Comparison of ENCODE assay signal across 8 cellular contexts in genomic region chr1:10399487-10399917, GRCh38. TPM values are rescaled to one million over a fixed set of nuclear protein-coding genes. Genes with fewer than 3 reads are reported as not detected.
A peak's percentile ranks its signal among the peaks of the same experiment; 100 is the strongest.
DNase-seq lines count a peak whose midpoint lies in the region; ATAC-seq, FAIRE-seq and TF ChIP-seq lines count a peak whose summit lies in the region.

No MANE protein-coding gene starts in this region.

- H2AFZ ChIP-seq in MM.1S (ENCODE audit: low read length) (peak overlapping the region; percentile 53; the same call in 1 of the 2 replicates), keratinocyte (ENCODE audit: control insufficient read depth, low read length) (peak overlapping the region; percentile 74), smooth muscle cell (ENCODE audit: low read depth) (peak overlapping the region; percentile 34)

- H3K4me3 Mint-ChIP-seq in brain = peak overlapping the region; percentile 95 to 99 (median 99)

- FAIRE-seq in keratinocyte (lab: Jason Lieb, UNC) = no peak

- H3K27me3 Mint-ChIP-seq in brain = peaks cover 8% of the 10 kb centered on the region

- H3K4me1 ChIP-seq in MM.1S (ENCODE audit: low read length) (peaks cover 8% of the 10 kb centered on the region), keratinocyte (ENCODE audit: control insufficient read depth, extremely low read depth, insufficient read depth, low read length) (peaks cover 7% of the 10 kb centered on the region), smooth muscle cell (ENCODE audit: low read depth) (peaks cover 9% of the 10 kb centered on the region)

- H3K4me3 ChIP-seq in MM.1S (ENCODE audit: low read length) = peak overlapping the region; percentile 97
- peak overlapping the region; percentile 77 to 92 (median 89) for H3K4me3 ChIP-seq in keratinocyte (ENCODE audit: control insufficient read depth in 2 of 3, extremely low read depth in 1 of 3, insufficient read depth in 2 of 3, low read depth in 1 of 3, low read length in 3 of 3)
- peak overlapping the region; percentile 92 for H3K4me3 ChIP-seq in smooth muscle cell

- peaks cover 33% of the 10 kb centered on the region for H3K4me1 Mint-ChIP-seq in brain

- WGBS in smooth muscle cell (ENCODE audit: low lambda C conversion rate) = 1% methylated on average over 34 of the region's 34 CpGs

- H3F3A ChIP-seq in MM.1S (ENCODE audit: insufficient read depth, low read length) (peaks cover 9% of the 10 kb centered on the region; the same call in 1 of the 2 replicates), smooth muscle cell (ENCODE audit: low read depth) (no peaks in the 10 kb centered on the region)

- H3K9me3 ChIP-seq in MM.1S (replicated peaks; ENCODE audit: insufficient read depth, low read length) (no peaks in the 10 kb centered on the region), keratinocyte (ENCODE audit: control insufficient read depth, low read depth, low read length) (no peaks in the 10 kb centered on the region), smooth muscle cell (replicated peaks; ENCODE audit: low read depth) (no peaks in the 10 kb centered on the region)

- H3K27me3 ChIP-seq in MM.1S (replicated peaks; ENCODE audit: insufficient read depth, low read length) = no peaks in the 10 kb centered on the region
- no peaks in the 10 kb centered on the region for H3K27me3 ChIP-seq in keratinocyte (ENCODE audit: control insufficient read depth, extremely low read depth, insufficient read depth, low read length)
- H3K27me3 ChIP-seq in smooth muscle cell (ENCODE audit: low read depth) = no peaks in the 10 kb centered on the region

- dilution Hi-C loops in keratinocyte (cut with MboI; ENCODE audit: extremely low pct_ligation_motif_present, low sequenced_read_pairs) = no loop called here

- no peaks in the 10 kb centered on the region for H3K9me2 ChIP-seq in MM.1S (replicated peaks; ENCODE audit: insufficient read depth, low read length)

- H3K27ac ChIP-seq in MM.1S (ENCODE audit: low read length) (no peak overlapping the region; the same call in 1 of the 2 replicates), keratinocyte (ENCODE audit: control insufficient read depth, insufficient read depth, low read length) (peak overlapping the region; percentile 81), smooth muscle cell (ENCODE audit: low read depth) (peak overlapping the region; percentile 89)

- peaks cover 0 to 9% (median 3%) of the 10 kb centered on the region in 5 experiments for H3K9me3 Mint-ChIP-seq in brain

- ATAC-seq in HG02973 (IDR thresholded peaks at IDR 0.05; ENCODE audit: unreplicated experiment) = no peak

- 0 out of 2 replicates have a peak, but pooled peaks cover 3% of the 10 kb centered on the region for H3K36me3 ChIP-seq in MM.1S (replicated peaks; ENCODE audit: insufficient read depth, low read length)
- peaks cover 5 to 18% of the 10 kb centered on the region in 2 experiments for H3K36me3 ChIP-seq in keratinocyte (ENCODE audit: control insufficient read depth in 2 of 2, extremely low read depth in 1 of 2, insufficient read depth in 2 of 2, low read length in 2 of 2)
- no peaks in the 10 kb centered on the region for H3K36me3 ChIP-seq in smooth muscle cell (ENCODE audit: low read depth)

- no peak for TF ChIP-seq CTCF in MM.1S (IDR thresholded peaks at IDR 0.05; ENCODE audit: low read length)
- TF ChIP-seq CTCF in brain (conservative IDR thresholded peaks at IDR 0.05) = no peak
- TF ChIP-seq CTCF in keratinocyte (optimal IDR thresholded peaks at IDR 0.05 in 1 of 3, IDR thresholded peaks at IDR 0.05 in 1 of 3, conservative IDR thresholded peaks at IDR 0.05 in 1 of 3; ENCODE audit: extremely low read depth in 1 of 3, insufficient read depth in 2 of 3, low read length in 3 of 3) = no peak
- no peak for TF ChIP-seq CTCF in smooth muscle cell (IDR thresholded peaks at IDR 0.05; ENCODE audit: borderline replicate concordance, insufficient read depth, poor library complexity, severe bottlenecking)

- no peaks in the 10 kb centered on the region for H3K9me1 ChIP-seq in keratinocyte (ENCODE audit: control insufficient read depth, extremely low read depth, insufficient read depth, low read length)

- H3K4me2 ChIP-seq in MM.1S (ENCODE audit: low read depth, low read length) (peak overlapping the region; percentile 94), keratinocyte (ENCODE audit: control insufficient read depth, extremely low read depth, insufficient read depth, low read depth, low read length) (peak overlapping the region; percentile 88), smooth muscle cell (peak overlapping the region; percentile 98)

- H3K9ac ChIP-seq in MM.1S (ENCODE audit: low read length) (peak overlapping the region; percentile 86; the same call in 1 of the 2 replicates), keratinocyte (ENCODE audit: control insufficient read depth, extremely low read depth, insufficient read depth, low read length) (peak overlapping the region; percentile 86), smooth muscle cell (ENCODE audit: low read depth) (peak overlapping the region; percentile 91)

- H3K79me2 ChIP-seq in MM.1S (ENCODE audit: low read length) = peaks cover 22% of the 10 kb centered on the region
- H3K79me2 ChIP-seq in keratinocyte (ENCODE audit: control insufficient read depth, insufficient read depth, low read length) = peaks cover 23% of the 10 kb centered on the region
- peaks cover 28% of the 10 kb centered on the region for H3K79me2 ChIP-seq in smooth muscle cell (ENCODE audit: low read depth)

- no peaks in the 10 kb centered on the region for H4K20me1 ChIP-seq in MM.1S (ENCODE audit: insufficient read depth, low read length)
- no peaks in the 10 kb centered on the region for H4K20me1 ChIP-seq in keratinocyte (ENCODE audit: control insufficient read depth, extremely low read depth, insufficient read depth, low read length)
- H4K20me1 ChIP-seq in smooth muscle cell (ENCODE audit: low read depth) = peaks cover 10% of the 10 kb centered on the region

- DNase-seq in NCI-H1092 treated with DMSO at 0.1 percent for 48 hours (lab: John Stamatoyannopoulos, UW) = peak; percentile 81
- no peak for DNase-seq in NCI-H1092 (lab: John Stamatoyannopoulos, UW)
- DNase-seq in MM.1S = no peak
- DNase-seq in keratinocyte (ENCODE audit: low read depth, low spot score) = no peak
- no peak for DNase-seq in smooth muscle cell (lab: John Stamatoyannopoulos, UW; ENCODE audit: unreplicated experiment)
- DNase-seq in kidney tubule cell (ENCODE audit: low spot score) = no peak

- peak overlapping the region; percentile 90 to 97 (median 93) for H3K27ac Mint-ChIP-seq in brain

- peaks cover 58% of the 10 kb centered on the region for H3K36me3 Mint-ChIP-seq in brain

RNA-seq across cellular contexts. Expression of gene PGD, which starts 0.6 kb away (rescaled TPM):
- polyA plus RNA-seq in brain (ENCODE audit: insufficient read depth, low read depth, low replicate concordance) (308 TPM), keratinocyte (67.2 to 104 TPM (median 79.1 TPM) in 3 replicates), smooth muscle cell (117 and 118 TPM in 2 replicates)
- 68.5 TPM for polyA plus RNA-seq in keratinocyte (2011; ENCODE audit: low read depth)
- 63.1 and 79.2 TPM in 2 replicates for polyA plus RNA-seq in keratinocyte (2011; cell fraction: cytosol; rRNA removed)
- 76.3 and 82.2 TPM in 2 replicates for polyA plus RNA-seq in keratinocyte (2011; cell fraction: nucleus; rRNA removed)
- 53.6 and 220 TPM in 2 replicates for polyA plus RNA-seq in keratinocyte (2012; ENCODE audit: low replicate concordance)
- polyA minus RNA-seq in keratinocyte = 115 to 139 TPM (median 134 TPM) in 3 replicates
- 69.6 TPM for polyA minus RNA-seq in keratinocyte (2011; cell fraction: cytosol; rRNA and poly(A)+ RNA removed)
- polyA minus RNA-seq in keratinocyte (2011; cell fraction: nucleus; rRNA and poly(A)+ RNA removed) = 37.8 and 47.8 TPM in 2 replicates
- total RNA-seq in smooth muscle cell = 64.7 and 86.1 TPM in 2 replicates

RNA-seq across cellular contexts. Expression of gene CENPS, which starts 30.7 kb away (rescaled TPM):
- 20.4 TPM for polyA plus RNA-seq in brain (ENCODE audit: insufficient read depth, low read depth, low replicate concordance)
- polyA plus RNA-seq in keratinocyte = 4.6 to 13.3 TPM (median 10.3 TPM) in 3 replicates
- polyA plus RNA-seq in keratinocyte (2011; ENCODE audit: low read depth) = 6.6 TPM
- polyA plus RNA-seq in keratinocyte (2011; cell fraction: cytosol; rRNA removed) = 8.5 and 9.2 TPM in 2 replicates
- polyA plus RNA-seq in keratinocyte (2011; cell fraction: nucleus; rRNA removed) = 2.7 and 4.3 TPM in 2 replicates
- 6.8 and 19.8 TPM in 2 replicates for polyA plus RNA-seq in keratinocyte (2012; ENCODE audit: low replicate concordance)
- 1.6 to 4.4 TPM (median 2.6 TPM) in 3 replicates for polyA minus RNA-seq in keratinocyte
- polyA minus RNA-seq in keratinocyte (2011; cell fraction: cytosol; rRNA and poly(A)+ RNA removed) = 4.6 TPM
- polyA minus RNA-seq in keratinocyte (2011; cell fraction: nucleus; rRNA and poly(A)+ RNA removed) = 1.3 and 1.6 TPM in 2 replicates
- total RNA-seq in smooth muscle cell = 7.6 and 102 TPM in 2 replicates
- 15.3 and 16.3 TPM in 2 replicates for polyA plus RNA-seq in smooth muscle cell

RNA-seq across cellular contexts. Expression of gene CORT, which starts 50.3 kb away (rescaled TPM):
- polyA plus RNA-seq in brain (ENCODE audit: insufficient read depth, low read depth, low replicate concordance) = 2.6 TPM
- 0.17 TPM in 1 of 3 replicates, not detected in the others for polyA plus RNA-seq in keratinocyte
- polyA plus RNA-seq in keratinocyte (2011; ENCODE audit: low read depth) = not detected
- not detected in 2 replicates for polyA plus RNA-seq in keratinocyte (2011; cell fraction: cytosol; rRNA removed)
- 0.27 TPM in 1 of 2 replicates, not detected in the other for polyA plus RNA-seq in keratinocyte (2011; cell fraction: nucleus; rRNA removed)
- not detected in 2 replicates for polyA plus RNA-seq in keratinocyte (2012; ENCODE audit: low replicate concordance)
- not detected in 3 replicates for polyA minus RNA-seq in keratinocyte
- not detected for polyA minus RNA-seq in keratinocyte (2011; cell fraction: cytosol; rRNA and poly(A)+ RNA removed)
- not detected in 2 replicates for polyA minus RNA-seq in keratinocyte (2011; cell fraction: nucleus; rRNA and poly(A)+ RNA removed)
- 1.0 TPM in 1 of 2 replicates, not detected in the other for total RNA-seq in smooth muscle cell
- polyA plus RNA-seq in smooth muscle cell = 0.83 TPM in 1 of 2 replicates, not detected in the other
